In the genomic region with DNA sequence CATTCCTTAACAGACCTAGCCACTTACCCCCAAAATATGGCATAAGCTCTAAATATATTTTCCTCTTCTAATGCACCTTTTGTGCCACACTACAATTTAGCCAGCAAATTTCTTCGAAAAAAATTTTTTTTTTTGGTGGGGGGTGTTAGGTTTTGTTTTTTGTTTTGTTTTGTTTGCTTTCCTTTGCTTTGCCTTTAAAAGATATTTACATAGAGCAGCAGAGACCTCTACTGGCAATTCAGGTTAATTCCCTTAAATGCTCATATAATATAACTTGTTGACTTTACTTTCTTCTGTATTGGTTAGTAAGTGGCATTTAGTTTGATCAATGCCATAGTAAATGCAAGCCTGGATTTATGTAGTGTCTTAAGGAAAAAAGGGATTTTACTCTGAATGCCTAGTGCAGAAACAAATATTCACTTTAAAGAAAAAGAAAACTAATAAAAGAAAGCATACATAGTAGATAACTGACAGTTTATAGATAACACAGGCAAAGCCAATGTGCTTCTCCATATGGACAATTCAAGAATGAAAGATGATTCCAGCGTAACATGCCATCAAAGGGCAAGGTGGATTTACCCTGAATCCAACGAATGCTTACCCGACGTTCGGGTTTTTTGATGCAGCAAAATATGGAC, we compare ENCODE assay signal across 10 cellular contexts.
DNase-seq lines count a peak whose midpoint lies in the region; ATAC-seq and TF ChIP-seq lines count a peak whose summit lies in the region.
"Had no signal": no experiment of that assay in that cellular context is flagged by ENCODE, and none has a peak within 500 bp of the region (broad histone marks: within the 10 kb centered on the region; RNA-seq: fewer than 3 reads in every experiment).

No MANE protein-coding gene starts in this region.

- peak; percentile 13 to 57 (median 34) for TF ChIP-seq CTCF in adrenal gland (IDR thresholded peaks at IDR 0.05)

- peaks cover 13% of the 10 kb centered on the region for H3K27me3 ChIP-seq in CD4-positive, CD25-positive, alpha-beta regulatory T cell (ENCODE audit: control insufficient read depth, insufficient read depth, low read length)
- H3K27me3 ChIP-seq in adrenal gland = no peaks in the 10 kb centered on the region

- H3K4me3 ChIP-seq in CD4-positive, CD25-positive, alpha-beta regulatory T cell (ENCODE audit: low read depth, low read length) = no peak overlapping the region
- H3K4me3 ChIP-seq in adrenal gland = no peak overlapping the region
- H3K4me3 ChIP-seq: thoracic aorta had no signal

- no peaks in the 10 kb centered on the region for H3K4me1 ChIP-seq in CD4-positive, CD25-positive, alpha-beta regulatory T cell (ENCODE audit: control insufficient read depth, insufficient read depth, low read length, poor library complexity, severe bottlenecking)
- no peaks in the 10 kb centered on the region for H3K4me1 ChIP-seq in adrenal gland (replicated peaks in 1 of 2)

- intact Hi-C loops in adrenal gland (cut with DNase I) = loop anchor here in 1 of 2 donors (10.0 kb wide), 1 partner anchor 1780 kb away; no protein-coding TSS in a partner anchor

- 54 to 59% (median 57%) methylated on average over 6 of the region's 6 CpGs for WGBS in adrenal gland, 4 donors

- peaks cover 0 to 5% (median 0%) of the 10 kb centered on the region in 4 donors for H3K4me1 Mint-ChIP-seq in CD4-positive, CD25-positive, alpha-beta regulatory T cell
- H3K4me1 Mint-ChIP-seq in activated naive CD4-positive, alpha-beta T cell treated with anti-CD3 and anti-CD28 coated beads, Interleukin-2, amount 10 ng/mL, durations not matched to agents 7 days and 5 days = no peaks in the 10 kb centered on the region
- H3K4me1 Mint-ChIP-seq: activated B cell treated with CpG ODN at 0.5 μM for 24 hours had no signal

- peaks cover 27% of the 10 kb centered on the region for H3K27me3 Mint-ChIP-seq in CD4-positive, CD25-positive, alpha-beta regulatory T cell
- H3K27me3 Mint-ChIP-seq in activated naive CD4-positive, alpha-beta T cell treated with anti-CD3 and anti-CD28 coated beads, Interleukin-2, amount 10 ng/mL, durations not matched to agents 7 days and 5 days = no peaks in the 10 kb centered on the region

- H3K27ac Mint-ChIP-seq in CD4-positive, CD25-positive, alpha-beta regulatory T cell = no peak overlapping the region
- no peak overlapping the region for H3K27ac Mint-ChIP-seq in activated naive CD4-positive, alpha-beta T cell treated with anti-CD3 and anti-CD28 coated beads, Interleukin-2, amount 10 ng/mL, durations not matched to agents 7 days and 5 days
- H3K27ac Mint-ChIP-seq: activated B cell treated with CpG ODN at 0.5 μM for 24 hours had no signal

- no peaks in the 10 kb centered on the region for H3K36me3 Mint-ChIP-seq in CD4-positive, CD25-positive, alpha-beta regulatory T cell
- no peaks in the 10 kb centered on the region for H3K36me3 Mint-ChIP-seq in activated naive CD4-positive, alpha-beta T cell treated with anti-CD3 and anti-CD28 coated beads, Interleukin-2, amount 10 ng/mL, durations not matched to agents 7 days and 5 days

- no peak for ATAC-seq in CD4-positive, CD25-positive, alpha-beta regulatory T cell (ENCODE audit: low read depth in 2 of 2)
- peak; percentile 69 for ATAC-seq in HG02884 (IDR thresholded peaks at IDR 0.05; ENCODE audit: unreplicated experiment)
- ATAC-seq in left lobe of liver = peak; percentile 72

- no peaks in the 10 kb centered on the region for H3K9me3 ChIP-seq in CD4-positive, CD25-positive, alpha-beta regulatory T cell (ENCODE audit: control insufficient read depth in 2 of 2, low read length in 2 of 2)
- H3K9me3 ChIP-seq in adrenal gland (replicated peaks in 1 of 3) = no peaks in the 10 kb centered on the region
- H3K9me3 ChIP-seq: thoracic aorta had no signal

- no peaks in the 10 kb centered on the region for H3K36me3 ChIP-seq in CD4-positive, CD25-positive, alpha-beta regulatory T cell (ENCODE audit: control insufficient read depth, insufficient read depth, low read length)
- no peaks in the 10 kb centered on the region for H3K36me3 ChIP-seq in adrenal gland (replicated peaks in 1 of 2)
- H3K36me3 ChIP-seq: thoracic aorta had no signal

- TF ChIP-seq POLR2A in adrenal gland (IDR thresholded peaks at IDR 0.05) = no peak

- no peak overlapping the region for H3K4me3 Mint-ChIP-seq in CD4-positive, CD25-positive, alpha-beta regulatory T cell
- no peak overlapping the region for H3K4me3 Mint-ChIP-seq in activated naive CD4-positive, alpha-beta T cell treated with anti-CD3 and anti-CD28 coated beads, Interleukin-2, amount 10 ng/mL, durations not matched to agents 7 days and 5 days
- H3K4me3 Mint-ChIP-seq: activated B cell treated with CpG ODN at 0.5 μM for 24 hours had no signal

- no peak overlapping the region for H3K27ac ChIP-seq in CD4-positive, CD25-positive, alpha-beta regulatory T cell (ENCODE audit: insufficient read depth, low read length, poor library complexity, severe bottlenecking)
- no peak overlapping the region for H3K27ac ChIP-seq in adrenal gland
- H3K27ac ChIP-seq: thoracic aorta had no signal

- peak in 2 of 3 donors; percentile 24 to 35 for DNase-seq in CD4-positive, CD25-positive, alpha-beta regulatory T cell
- DNase-seq in adrenal gland (no peak), left lobe of liver (ENCODE audit: low spot score) (no peak), anterior cingulate cortex (lab: John Stamatoyannopoulos, UW) (no peak), NCI-H2107 treated with DMSO at 0.1 percent for 48 hours (lab: John Stamatoyannopoulos, UW; ENCODE audit: unreplicated experiment) (no peak), NCI-H2107 (lab: John Stamatoyannopoulos, UW) (no peak)
- DNase-seq in activated naive CD4-positive, alpha-beta T cell treated with anti-CD3 and anti-CD28 coated beads, Interleukin-2, amount 10 ng/mL, durations not matched to agents 7 days and 5 days = no peak
- DNase-seq: activated B cell treated with CpG ODN at 0.5 μM for 24 hours had no signal

- no peaks in the 10 kb centered on the region for H3K9me3 Mint-ChIP-seq in CD4-positive, CD25-positive, alpha-beta regulatory T cell
- no peaks in the 10 kb centered on the region for H3K9me3 Mint-ChIP-seq in activated naive CD4-positive, alpha-beta T cell treated with anti-CD3 and anti-CD28 coated beads, Interleukin-2, amount 10 ng/mL, durations not matched to agents 7 days and 5 days
- H3K9me3 Mint-ChIP-seq: activated B cell treated with CpG ODN at 0.5 μM for 24 hours had no signal

- CTCF ChIA-PET in activated naive CD4-positive, alpha-beta T cell treated with anti-CD3 and anti-CD28 coated beads, Interleukin-2, amount 10 ng/mL, durations not matched to agents 7 days and 5 days (lab: Charles Lee) = no interaction called here

Comparison
In these comparisons a context has a peak if more than half of its experiments do, and no peak if none do; other contexts are left out.
1. ATAC-seq: peak in HG02884 (single experiment) and left lobe of liver (single experiment); none in CD4-positive, CD25-positive, alpha-beta regulatory T cell (0 of 2).
2. DNase-seq: peak in CD4-positive, CD25-positive, alpha-beta regulatory T cell (2 of 3); none in adrenal gland (0 of 7), left lobe of liver (single experiment), anterior cingulate cortex (0 of 58), activated naive CD4-positive, alpha-beta T cell treated with anti-CD3 and anti-CD28 coated beads, Interleukin-2, amount 10 ng/mL, durations not matched to agents 7 days and 5 days (single experiment), NCI-H2107 treated with DMSO at 0.1 percent for 48 hours (single experiment) and NCI-H2107 (single experiment).